In the genomic region with DNA sequence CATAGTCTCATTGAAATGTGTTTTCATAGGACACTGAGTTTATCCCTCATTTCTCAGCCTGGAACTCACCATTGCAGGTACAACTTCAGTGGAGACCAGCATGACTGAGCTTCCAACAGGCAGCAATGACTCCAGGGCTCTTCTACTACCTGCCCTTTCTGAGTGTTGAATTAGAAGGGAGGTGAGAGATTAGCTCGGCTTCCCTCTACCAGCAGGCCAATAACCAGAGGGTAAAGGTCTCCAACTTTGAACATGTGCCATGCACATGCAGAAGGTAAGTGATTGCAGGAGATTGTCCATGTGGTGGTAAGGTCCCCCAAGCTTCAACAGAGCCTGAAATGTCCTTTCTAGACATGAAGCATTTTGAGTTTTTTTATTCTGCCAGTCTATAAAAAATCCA, we compare ENCODE assay signal across 20 cellular contexts.
"Had no signal": no experiment of that assay in that cellular context is flagged by ENCODE, and none has a peak within 500 bp of the region (broad histone marks: within the 10 kb centered on the region; RNA-seq: fewer than 3 reads in every experiment).

No MANE protein-coding gene starts in this region.

- H3K27ac ChIP-seq: left lung, spleen, tibial nerve, uterus, WERI-Rb-1 had no signal

- ATAC-seq: activated CD8-positive, alpha-beta memory T cell treated with anti-CD3 and anti-CD28 coated beads, Interleukin-2, amount 10 ng/mL, durations not matched to agents 7 days and 5 days; activated CD8-positive, alpha-beta T cell treated with anti-CD3 and anti-CD28 coated beads for 36 hours; foreskin keratinocyte; left lung had no signal

- H3K36me3 ChIP-seq: left lung, spleen, tibial nerve, uterus, WERI-Rb-1 had no signal

- DNase-seq: activated CD4-positive, alpha-beta T cell treated with anti-CD3 and anti-CD28 coated beads, Interleukin-2, amount 10 ng/mL, durations not matched to agents 7 days and 5 days; activated CD4-positive, CD25-positive, alpha-beta regulatory T cell treated with anti-CD3 and anti-CD28 coated beads, Interleukin-2, amount 50 U/mL, for 72 hours; activated CD8-positive, alpha-beta memory T cell treated with anti-CD3 and anti-CD28 coated beads, Interleukin-2, amount 10 ng/mL, durations not matched to agents 7 days and 5 days; activated CD8-positive, alpha-beta T cell treated with anti-CD3 and anti-CD28 coated beads for 36 hours; activated effector memory CD4-positive, alpha-beta T cell treated with anti-CD3 and anti-CD28 coated beads, Interleukin-2, amount 50 U/mL, for 16 hours; activated naive CD4-positive, alpha-beta T cell treated with anti-CD3 and anti-CD28 coated beads, Interleukin-2, amount 10 ng/mL, durations not matched to agents 7 days and 5 days; activated T-cell treated with anti-CD3 and anti-CD28 coated beads for 4 hours; amygdala; effector CD4-positive, alpha-beta T cell; foreskin keratinocyte; kidney; left lung; naive B cell; retina; spleen; stimulated activated CD4-positive, alpha-beta T cell treated with anti-CD3 and anti-CD28 coated beads, Interleukin-4, amount 100 ng/mL, for 24 hours; stimulated activated naive CD4-positive, alpha-beta T cell treated with Interleukin-2 at 50 U/mL for 16 hours; uterus; WERI-Rb-1 had no signal

- H3K4me1 ChIP-seq: left lung, spleen, uterus had no signal

- H3K27me3 ChIP-seq: foreskin keratinocyte, left lung, spleen, tibial nerve, uterus had no signal

- H3K9me3 ChIP-seq: left lung, spleen, tibial nerve, uterus had no signal

- H3K4me3 ChIP-seq: left lung, spleen, tibial nerve, uterus had no signal

- FAIRE-seq: kidney had no signal
